ENCODE assay signal across 19 cellular contexts in genomic region chr2:14642499-14642898, GRCh38. TPM values are rescaled to one million over a fixed set of nuclear protein-coding genes. Genes with fewer than 3 reads are reported as not detected.
DNase-seq lines count a peak whose midpoint lies in the region; ATAC-seq and TF ChIP-seq lines count a peak whose summit lies in the region.
"Had no signal": no experiment of that assay in that cellular context is flagged by ENCODE, and none has a peak within 500 bp of the region (broad histone marks: within the 10 kb centered on the region; RNA-seq: fewer than 3 reads in every experiment).

No MANE protein-coding gene starts in this region.

- peak; percentile 46 for TF ChIP-seq CTCF in BE2C (IDR thresholded peaks at IDR 0.05; ENCODE audit: low read depth, low read length)
- TF ChIP-seq CTCF in GM12875 (IDR thresholded peaks at IDR 0.05; ENCODE audit: borderline replicate concordance, insufficient read depth, low read depth, low read length): peak; percentile 35; the same call in 1 of the 2 replicates
- TF ChIP-seq CTCF in PC-3 (conservative IDR thresholded peaks at IDR 0.05; ENCODE audit: low read depth, low read length): peak; percentile 57
- peak; percentile 36 for TF ChIP-seq CTCF in foreskin keratinocyte (conservative IDR thresholded peaks at IDR 0.05)

- intact Hi-C loops in PC-3 (cut with micrococcal nuclease): no loop called here

- H3F3A ChIP-seq in PC-3 (ENCODE audit: low read length, unreplicated experiment): no peaks in the 10 kb centered on the region

- H3K9me2 ChIP-seq in PC-3 (replicated peaks; ENCODE audit: low read length): no peaks in the 10 kb centered on the region

- H3K4me3 ChIP-seq in BE2C (ENCODE audit: low read depth, low read length) (no peak overlapping the region), GM12875 (ENCODE audit: low read depth, low read length) (no peak overlapping the region), PC-3 (ENCODE audit: low read length) (no peak overlapping the region)
- H3K4me3 ChIP-seq: esophagus muscularis mucosa, right atrium auricular region, SK-N-MC had no signal

- H3K4me2 ChIP-seq in PC-3 (ENCODE audit: low read length): no peak overlapping the region

- CTCF ChIA-PET in PC-3 (lab: Charles Lee): interaction anchor here (0.7 kb wide), 1 partner anchor 53 kb away, joined by 5 read pairs; no protein-coding TSS in a partner anchor

- H3K4me1 ChIP-seq in BE2C (no peaks in the 10 kb centered on the region), PC-3 (ENCODE audit: insufficient read depth, low read length) (0 out of 2 replicates have a peak, but pooled peaks cover 4% of the 10 kb centered on the region), foreskin keratinocyte (no peaks in the 10 kb centered on the region)
- H3K4me1 ChIP-seq: esophagus muscularis mucosa, right atrium auricular region had no signal

- H3K27me3 ChIP-seq in BE2C: peaks cover 11% of the 10 kb centered on the region
- H3K27me3 ChIP-seq in PC-3 (ENCODE audit: low read length): no peaks in the 10 kb centered on the region
- H3K27me3 ChIP-seq in foreskin keratinocyte: no peaks in the 10 kb centered on the region
- H3K27me3 ChIP-seq: esophagus muscularis mucosa, right atrium auricular region had no signal

- no peak for ATAC-seq in PC-3
- no peak for ATAC-seq in foreskin keratinocyte
- ATAC-seq in esophagus mucosa: no peak
- no peak for ATAC-seq in left lobe of liver

- no TSS peak for BruUV-seq in PC-3 (replicated peaks; lab: Mats Ljungman, UMichigan)

- H3K9me3 ChIP-seq in BE2C (no peaks in the 10 kb centered on the region), PC-3 (ENCODE audit: low read length) (no peaks in the 10 kb centered on the region)
- H3K9me3 ChIP-seq: esophagus muscularis mucosa, neutrophil, right atrium auricular region had no signal

- no peaks in the 10 kb centered on the region for H4K20me1 ChIP-seq in PC-3 (ENCODE audit: low read length)

- DNase-seq in BE2C (no peak), PC-3 (no peak), foreskin keratinocyte (no peak), islet precursor cell (no peak), NCI-H2171 treated with DMSO at 0.1 percent for 48 hours (lab: John Stamatoyannopoulos, UW) (no peak), left lobe of liver (ENCODE audit: low spot score) (no peak)
- DNase-seq: activated CD4-positive, alpha-beta T cell treated with anti-CD3 and anti-CD28 coated beads, Interleukin-2, amount 50 U/mL, for 4 hours; activated naive CD4-positive, alpha-beta T cell treated with anti-CD3 and anti-CD28 coated beads, Interleukin-2, amount 10 ng/mL, durations not matched to agents 7 days and 5 days; activated T-cell treated with anti-CD3 and anti-CD28 coated beads, Interleukin-2, amount 50 U/mL, for 1 hour; Calu3; NCI-H1694; NCI-H446; stimulated activated CD4-positive, alpha-beta T cell treated with anti-CD3 and anti-CD28 coated beads, Interleukin-2, amount 100 ng/mL, for 48 hours had no signal

- H2AFZ ChIP-seq in PC-3 (ENCODE audit: low read length): no peak overlapping the region

- peaks cover 3% of the 10 kb centered on the region; the same call in 1 of the 2 replicates for H3K79me2 ChIP-seq in PC-3 (ENCODE audit: low read length)

- H3K36me3 ChIP-seq in BE2C (no peaks in the 10 kb centered on the region), PC-3 (ENCODE audit: low read depth, low read length) (no peaks in the 10 kb centered on the region)
- H3K36me3 ChIP-seq: esophagus muscularis mucosa, neutrophil, right atrium auricular region had no signal

- no peak overlapping the region for H3K27ac ChIP-seq in PC-3 (ENCODE audit: low read length)
- no peak overlapping the region for H3K27ac ChIP-seq in foreskin keratinocyte
- H3K27ac ChIP-seq: esophagus muscularis mucosa, neutrophil, right atrium auricular region, SK-N-MC had no signal

- POLR2A ChIA-PET in PC-3 (lab: Charles Lee; ENCODE audit: unreplicated experiment): no interaction called here

- H3K9ac ChIP-seq in PC-3 (ENCODE audit: low read length): no peak overlapping the region

RNA-seq across cellular contexts. Expression of gene LRATD1, which starts 10.0 kb away (rescaled TPM):
- 0.19 TPM for polyA plus RNA-seq in BE2C (2012; ENCODE audit: insufficient read depth, insufficient read length, low read depth)
- total RNA-seq in PC-3 (2014; rRNA removed) (35.4 and 41.3 TPM in 2 replicates), foreskin keratinocyte (8.0 and 9.5 TPM in 2 replicates), esophagus mucosa (74.7 TPM), left lobe of liver (1.6 TPM)
- 4.9 and 5.1 TPM in 2 replicates for polyA plus RNA-seq in foreskin keratinocyte
